22 cellular contexts compared by ENCODE assay signal in genomic region chr2:98696167-98696566, GRCh38. TPM values are rescaled to one million over a fixed set of nuclear protein-coding genes. Genes with fewer than 3 reads are reported as not detected.
A peak's percentile ranks its signal among the peaks of the same experiment; 100 is the strongest.
DNase-seq lines count a peak whose midpoint lies in the region; ATAC-seq lines count a peak whose summit lies in the region.
"Had no signal": no experiment of that assay in that cellular context is flagged by ENCODE, and none has a peak within 500 bp of the region (broad histone marks: within the 10 kb centered on the region; RNA-seq: fewer than 3 reads in every experiment).

No MANE protein-coding gene starts in this region.

- peak overlapping the region; percentile 68 for H3K27ac Mint-ChIP-seq in activated CD4-positive, alpha-beta T cell treated with anti-CD3 and anti-CD28 coated beads, Interleukin-2, amount 10 ng/mL, durations not matched to agents 24 days and 14 days
- H3K27ac Mint-ChIP-seq in activated naive CD8-positive, alpha-beta T cell: peak overlapping the region; percentile 76
- no peak overlapping the region for H3K27ac Mint-ChIP-seq in activated naive CD8-positive, alpha-beta T cell treated with anti-CD3 and anti-CD28 coated beads, Interleukin-2, amount 50 U/mL, for 24 hours
- peak overlapping the region; percentile 26 to 88 (median 80) for H3K27ac Mint-ChIP-seq in CD4-positive, alpha-beta memory T cell
- peak overlapping the region; percentile 95 for H3K27ac Mint-ChIP-seq in activated T-helper 17 cell treated with anti-CD3 and anti-CD28 coated beads, Interleukin-2, amount 50 U/mL, for 72 hours

- peaks cover 26% of the 10 kb centered on the region for H3K36me3 Mint-ChIP-seq in activated CD4-positive, alpha-beta T cell treated with anti-CD3 and anti-CD28 coated beads, Interleukin-2, amount 10 ng/mL, durations not matched to agents 24 days and 14 days (ENCODE audit: low read depth)
- H3K36me3 Mint-ChIP-seq in activated naive CD8-positive, alpha-beta T cell: peaks cover 7% of the 10 kb centered on the region
- peaks cover 1% of the 10 kb centered on the region for H3K36me3 Mint-ChIP-seq in activated naive CD8-positive, alpha-beta T cell treated with anti-CD3 and anti-CD28 coated beads, Interleukin-2, amount 50 U/mL, for 24 hours (ENCODE audit: low read depth)
- peaks cover 23 to 40% of the 10 kb centered on the region in 2 donors for H3K36me3 Mint-ChIP-seq in CD4-positive, alpha-beta memory T cell
- H3K36me3 Mint-ChIP-seq in activated T-helper 17 cell treated with anti-CD3 and anti-CD28 coated beads, Interleukin-2, amount 50 U/mL, for 72 hours (ENCODE audit: low read depth): peaks cover 48% of the 10 kb centered on the region

- H3K4me3 ChIP-seq in CD4-positive, alpha-beta memory T cell (ENCODE audit: low read length in 2 of 2): no peak overlapping the region
- H3K4me3 ChIP-seq: BLaER1 treated with 17β-estradiol and CSF1 and Interleukin-3, amounts not matched to agents 10 nM and 100 nM; PC-9 had no signal

- H3K36me3 ChIP-seq in CD4-positive, alpha-beta memory T cell (ENCODE audit: insufficient read depth, low read length): peaks cover 6% of the 10 kb centered on the region

- intact Hi-C loops in activated CD4-positive, alpha-beta T cell treated with anti-CD3 and anti-CD28 coated beads, Interleukin-2, amount 10 ng/mL, durations not matched to agents 24 days and 14 days (cut with micrococcal nuclease): no loop called here
- intact Hi-C loops in CD4-positive, alpha-beta memory T cell (cut with micrococcal nuclease): loop anchor here (5.0 kb wide), 1 partner anchor 39 kb away; no protein-coding TSS in a partner anchor

- H3K4me3 Mint-ChIP-seq in activated CD4-positive, alpha-beta T cell treated with anti-CD3 and anti-CD28 coated beads, Interleukin-2, amount 10 ng/mL, durations not matched to agents 24 days and 14 days: no peak overlapping the region
- H3K4me3 Mint-ChIP-seq in activated naive CD8-positive, alpha-beta T cell: no peak overlapping the region
- H3K4me3 Mint-ChIP-seq in activated naive CD8-positive, alpha-beta T cell treated with anti-CD3 and anti-CD28 coated beads, Interleukin-2, amount 50 U/mL, for 24 hours: no peak overlapping the region
- peak overlapping the region in 5 of 8 donors; percentile 2 to 77 (median 47) for H3K4me3 Mint-ChIP-seq in CD4-positive, alpha-beta memory T cell
- H3K4me3 Mint-ChIP-seq in activated T-helper 17 cell treated with anti-CD3 and anti-CD28 coated beads, Interleukin-2, amount 50 U/mL, for 72 hours: peak overlapping the region; percentile 51

- CTCF ChIA-PET in CD4-positive, alpha-beta memory T cell (lab: Charles Lee; ENCODE audit: partially characterized antibody): no interaction called here

- no peaks in the 10 kb centered on the region for H3K9me3 Mint-ChIP-seq in activated CD4-positive, alpha-beta T cell treated with anti-CD3 and anti-CD28 coated beads, Interleukin-2, amount 10 ng/mL, durations not matched to agents 24 days and 14 days
- H3K9me3 Mint-ChIP-seq in activated naive CD8-positive, alpha-beta T cell (ENCODE audit: low read depth): no peaks in the 10 kb centered on the region
- H3K9me3 Mint-ChIP-seq in activated naive CD8-positive, alpha-beta T cell treated with anti-CD3 and anti-CD28 coated beads, Interleukin-2, amount 50 U/mL, for 24 hours: no peaks in the 10 kb centered on the region
- no peaks in the 10 kb centered on the region for H3K9me3 Mint-ChIP-seq in CD4-positive, alpha-beta memory T cell
- no peaks in the 10 kb centered on the region for H3K9me3 Mint-ChIP-seq in activated T-helper 17 cell treated with anti-CD3 and anti-CD28 coated beads, Interleukin-2, amount 50 U/mL, for 72 hours

- H3K27ac ChIP-seq in CD4-positive, alpha-beta memory T cell (ENCODE audit: low read depth, low read length): no peak overlapping the region
- H3K27ac ChIP-seq: BLaER1 treated with 17β-estradiol and CSF1 and Interleukin-3, amounts not matched to agents 10 nM and 100 nM; KMS-11; PC-9 had no signal

- POLR2A ChIA-PET in CD4-positive, alpha-beta memory T cell (lab: Charles Lee; ENCODE audit: partially characterized antibody): no interaction called here

- no peaks in the 10 kb centered on the region for H3K9me3 ChIP-seq in CD4-positive, alpha-beta memory T cell (ENCODE audit: control insufficient read depth in 1 of 2, low read length in 2 of 2)

- ATAC-seq in activated naive CD8-positive, alpha-beta T cell treated with anti-CD3 and anti-CD28 coated beads, Interleukin-2, amount 50 U/mL, for 24 hours: no peak
- no peak for ATAC-seq in activated T-helper 17 cell treated with anti-CD3 and anti-CD28 coated beads, Interleukin-2, amount 50 U/mL, for 72 hours (replicated peaks)
- ATAC-seq in GM18861 (IDR thresholded peaks at IDR 0.05; ENCODE audit: unreplicated experiment): no peak
- ATAC-seq: HCT116 had no signal

- no peaks in the 10 kb centered on the region for H3K27me3 ChIP-seq in CD4-positive, alpha-beta memory T cell (ENCODE audit: insufficient read depth, low read length)
- H3K27me3 ChIP-seq: BLaER1 treated with 17β-estradiol and CSF1 and Interleukin-3, amounts not matched to agents 10 nM and 100 nM had no signal

- no peak for DNase-seq in activated CD4-positive, alpha-beta T cell treated with anti-CD3 and anti-CD28 coated beads, Interleukin-2, amount 10 ng/mL, durations not matched to agents 24 days and 14 days
- no peak for DNase-seq in activated CD4-positive, alpha-beta T cell treated with anti-CD3 and anti-CD28 coated beads, Interleukin-2, amount 50 U/mL, for 4 hours
- no peak for DNase-seq in activated naive CD8-positive, alpha-beta T cell treated with anti-CD3 and anti-CD28 coated beads, Interleukin-2, amount 50 U/mL, for 24 hours
- no peak for DNase-seq in CD4-positive, alpha-beta memory T cell
- DNase-seq in NCI-H82 (lab: John Stamatoyannopoulos, UW): no peak
- DNase-seq: 8988T, DMS53, GDM1, IMR-90, NCI-H1105, NCI-H146, NCI-H2029, NCI-H2227 treated with DMSO at 0.1 percent for 48 hours, NCI-H510A, PC-9, RPMI8226 had no signal

- H3K27me3 Mint-ChIP-seq in activated CD4-positive, alpha-beta T cell treated with anti-CD3 and anti-CD28 coated beads, Interleukin-2, amount 10 ng/mL, durations not matched to agents 24 days and 14 days: no peaks in the 10 kb centered on the region
- no peaks in the 10 kb centered on the region for H3K27me3 Mint-ChIP-seq in activated naive CD8-positive, alpha-beta T cell
- H3K27me3 Mint-ChIP-seq in activated naive CD8-positive, alpha-beta T cell treated with anti-CD3 and anti-CD28 coated beads, Interleukin-2, amount 50 U/mL, for 24 hours: no peaks in the 10 kb centered on the region
- H3K27me3 Mint-ChIP-seq in CD4-positive, alpha-beta memory T cell: no peaks in the 10 kb centered on the region
- no peaks in the 10 kb centered on the region for H3K27me3 Mint-ChIP-seq in activated T-helper 17 cell treated with anti-CD3 and anti-CD28 coated beads, Interleukin-2, amount 50 U/mL, for 72 hours

- H3K4me1 Mint-ChIP-seq in activated CD4-positive, alpha-beta T cell treated with anti-CD3 and anti-CD28 coated beads, Interleukin-2, amount 10 ng/mL, durations not matched to agents 24 days and 14 days: peaks cover 49% of the 10 kb centered on the region
- peaks cover 82% of the 10 kb centered on the region for H3K4me1 Mint-ChIP-seq in activated naive CD8-positive, alpha-beta T cell (ENCODE audit: low read depth)
- H3K4me1 Mint-ChIP-seq in activated naive CD8-positive, alpha-beta T cell treated with anti-CD3 and anti-CD28 coated beads, Interleukin-2, amount 50 U/mL, for 24 hours: peaks cover 80% of the 10 kb centered on the region
- H3K4me1 Mint-ChIP-seq in CD4-positive, alpha-beta memory T cell: peaks cover 64 to 85% (median 75%) of the 10 kb centered on the region in 4 donors
- H3K4me1 Mint-ChIP-seq in activated T-helper 17 cell treated with anti-CD3 and anti-CD28 coated beads, Interleukin-2, amount 50 U/mL, for 72 hours: peaks cover 43% of the 10 kb centered on the region

- peaks cover 89% of the 10 kb centered on the region for H3K4me1 ChIP-seq in CD4-positive, alpha-beta memory T cell (ENCODE audit: insufficient read depth, low read length)

RNA-seq across cellular contexts. Expression of gene MGAT4A, which starts 34.8 kb away (rescaled TPM):
- 48.8 and 49.2 TPM in 2 replicates for total RNA-seq in activated CD4-positive, alpha-beta T cell treated with anti-CD3 and anti-CD28 coated beads, Interleukin-2, amount 10 ng/mL, durations not matched to agents 24 days and 14 days
- total RNA-seq in CD4-positive, alpha-beta memory T cell: 100 to 1,000 TPM; 256 to 270 TPM
- 100 to 1,000 TPM; 223 to 336 TPM for polyA plus RNA-seq in CD4-positive, alpha-beta memory T cell
- 10 to 100 TPM; 79.7 to 99.0 TPM for total RNA-seq in activated T-helper 17 cell treated with anti-CD3 and anti-CD28 coated beads, Interleukin-2, amount 50 U/mL, for 72 hours
- polyA plus RNA-seq: IMR-90 had no signal

Comparison
In these comparisons a context has a peak if more than half of its experiments do, and no peak if none do; other contexts are left out.
1. H3K4me3 Mint-ChIP-seq: peak in CD4-positive, alpha-beta memory T cell (5 of 8) and activated T-helper 17 cell treated with anti-CD3 and anti-CD28 coated beads, Interleukin-2, amount 50 U/mL, for 72 hours (single experiment); none in activated CD4-positive, alpha-beta T cell treated with anti-CD3 and anti-CD28 coated beads, Interleukin-2, amount 10 ng/mL, durations not matched to agents 24 days and 14 days (single experiment), activated naive CD8-positive, alpha-beta T cell (single experiment) and activated naive CD8-positive, alpha-beta T cell treated with anti-CD3 and anti-CD28 coated beads, Interleukin-2, amount 50 U/mL, for 24 hours (single experiment).